In the genomic region with DNA sequence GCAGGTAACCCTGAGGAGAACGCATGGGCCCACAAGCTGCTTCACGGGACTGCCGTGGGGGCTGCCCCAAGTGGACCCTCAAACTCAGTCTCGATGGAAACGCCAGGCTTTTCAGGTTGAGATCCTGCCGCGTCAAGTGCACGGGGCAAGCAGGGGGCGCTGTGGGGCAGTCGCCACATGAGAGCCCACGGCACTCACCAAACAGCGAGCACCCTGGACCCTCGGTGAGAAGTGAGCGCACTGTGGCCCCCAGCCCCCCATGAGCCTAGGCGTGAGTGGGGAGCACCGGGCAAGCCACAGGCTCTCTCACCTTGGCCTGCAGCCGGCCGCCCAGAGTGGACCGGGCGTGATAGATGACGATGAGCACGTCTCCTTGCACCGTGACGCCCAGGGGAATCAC, we compare ENCODE assay signal across 13 cellular contexts. TPM values are rescaled to one million over a fixed set of nuclear protein-coding genes. Genes with fewer than 3 reads are reported as not detected.
DNase-seq lines count a peak whose midpoint lies in the region; ATAC-seq and TF ChIP-seq lines count a peak whose summit lies in the region.
"Had no signal": no experiment of that assay in that cellular context is flagged by ENCODE, and none has a peak within 500 bp of the region (broad histone marks: within the 10 kb centered on the region; RNA-seq: fewer than 3 reads in every experiment).

No MANE protein-coding gene starts in this region.

- no peak overlapping the region for H2AFZ ChIP-seq in PC-3 (ENCODE audit: low read length)

- no peak for DNase-seq in activated naive CD4-positive, alpha-beta T cell treated with anti-CD3 and anti-CD28 coated beads, Interleukin-2, amount 50 U/mL, for 72 hours (ENCODE audit: low spot score in 2 of 2)
- DNase-seq in activated naive CD4-positive, alpha-beta T cell treated with Interleukin-2 at 50 U/mL for 16 hours = no peak
- DNase-seq in PC-3 (no peak), fibroblast of mammary gland (ENCODE audit: low read depth) (no peak), type B pancreatic cell (ENCODE audit: extremely low spot score, unreplicated experiment) (no peak), T-helper 17 cell (no peak), NCI-H526 (lab: John Stamatoyannopoulos, UW) (no peak)
- DNase-seq: MG63; NCI-H526 treated with DMSO at 0.1 percent for 48 hours; ovary; stimulated activated CD4-positive, alpha-beta T cell treated with anti-CD3 and anti-CD28 coated beads, Interleukin-4, amount 100 ng/mL, for 1 hour had no signal

- TF ChIP-seq CTCF in PC-3 (conservative IDR thresholded peaks at IDR 0.05; ENCODE audit: low read depth, low read length) (peak; percentile 30; the same call in 1 of the 2 replicates), fibroblast of mammary gland (conservative IDR thresholded peaks at IDR 0.05; ENCODE audit: control insufficient read depth, insufficient read depth, low read depth, low read length) (peak; percentile 7), type B pancreatic cell (conservative IDR thresholded peaks at IDR 0.05) (peak; percentile 52)

- intact Hi-C loops in PC-3 (cut with micrococcal nuclease) = no loop called here

- H3K27ac Mint-ChIP-seq in activated naive CD4-positive, alpha-beta T cell treated with anti-CD3 and anti-CD28 coated beads, Interleukin-2, amount 50 U/mL, for 72 hours = peak overlapping the region; percentile 35 to 83
- no peak overlapping the region for H3K27ac Mint-ChIP-seq in type B pancreatic cell
- H3K27ac Mint-ChIP-seq in T-helper 17 cell = no peak overlapping the region

- H3K4me1 Mint-ChIP-seq in type B pancreatic cell (ENCODE audit: unreplicated experiment) (no peaks in the 10 kb centered on the region), T-helper 17 cell (peaks cover 41% of the 10 kb centered on the region)

- H3K27ac ChIP-seq in PC-3 (ENCODE audit: low read length) = no peak overlapping the region
- H3K27ac ChIP-seq: ovary had no signal

- H3K9me3 Mint-ChIP-seq in activated naive CD4-positive, alpha-beta T cell treated with anti-CD3 and anti-CD28 coated beads, Interleukin-2, amount 50 U/mL, for 72 hours = no peaks in the 10 kb centered on the region
- no peaks in the 10 kb centered on the region for H3K9me3 Mint-ChIP-seq in type B pancreatic cell

- no peaks in the 10 kb centered on the region for H3K36me3 ChIP-seq in PC-3 (ENCODE audit: low read depth, low read length)
- H3K36me3 ChIP-seq: ovary had no signal

- no peak overlapping the region for H3K9ac ChIP-seq in PC-3 (ENCODE audit: low read length)

- POLR2A ChIA-PET in PC-3 (lab: Charles Lee; ENCODE audit: unreplicated experiment) = no interaction called here

- H3K9me2 ChIP-seq in PC-3 (replicated peaks; ENCODE audit: low read length) = no peaks in the 10 kb centered on the region

- no peaks in the 10 kb centered on the region for H3K27me3 ChIP-seq in PC-3 (ENCODE audit: low read length)
- H3K27me3 ChIP-seq: MG63, ovary had no signal

- no TSS peak for BruUV-seq in PC-3 (replicated peaks; lab: Mats Ljungman, UMichigan)

- H3K79me2 ChIP-seq in PC-3 (ENCODE audit: low read length) = no peaks in the 10 kb centered on the region

- no peak for ATAC-seq in activated naive CD4-positive, alpha-beta T cell treated with anti-CD3 and anti-CD28 coated beads, Interleukin-2, amount 50 U/mL, for 72 hours
- ATAC-seq in PC-3 (no peak), T-helper 17 cell (no peak), GM21528 (IDR thresholded peaks at IDR 0.05; ENCODE audit: low FRiP score, unreplicated experiment) (no peak)
- ATAC-seq: esophagus mucosa had no signal

- H3K9me3 ChIP-seq in PC-3 (ENCODE audit: low read length) = no peaks in the 10 kb centered on the region
- no peaks in the 10 kb centered on the region for H3K9me3 ChIP-seq in T-helper 17 cell (ENCODE audit: control insufficient read depth, low read length, poor library complexity, severe bottlenecking)
- H3K9me3 ChIP-seq: MG63, ovary had no signal

- peaks cover 24 to 29% of the 10 kb centered on the region in 2 donors for H3K36me3 Mint-ChIP-seq in activated naive CD4-positive, alpha-beta T cell treated with anti-CD3 and anti-CD28 coated beads, Interleukin-2, amount 50 U/mL, for 72 hours
- H3K36me3 Mint-ChIP-seq in type B pancreatic cell (peaks cover 13% of the 10 kb centered on the region), T-helper 17 cell (ENCODE audit: low read depth) (peaks cover 14% of the 10 kb centered on the region)

- H3K4me2 ChIP-seq in PC-3 (ENCODE audit: low read length) = no peak overlapping the region

- no peaks in the 10 kb centered on the region for H4K20me1 ChIP-seq in PC-3 (ENCODE audit: low read length)

- H3K4me3 ChIP-seq in PC-3 (ENCODE audit: low read length) (no peak overlapping the region), fibroblast of mammary gland (ENCODE audit: control insufficient read depth, low read depth, low read length) (no peak overlapping the region)
- H3K4me3 ChIP-seq: MG63, ovary had no signal

- H3K27me3 Mint-ChIP-seq in type B pancreatic cell (no peaks in the 10 kb centered on the region), T-helper 17 cell (no peaks in the 10 kb centered on the region)

- no peak overlapping the region for H3K4me3 Mint-ChIP-seq in type B pancreatic cell
- H3K4me3 Mint-ChIP-seq in T-helper 17 cell = no peak overlapping the region

- no peaks in the 10 kb centered on the region for H3F3A ChIP-seq in PC-3 (ENCODE audit: low read length, unreplicated experiment)

- CTCF ChIA-PET in PC-3 (lab: Charles Lee) = no interaction called here

- no peaks in the 10 kb centered on the region for H3K4me1 ChIP-seq in PC-3 (ENCODE audit: insufficient read depth, low read length)

RNA-seq across cellular contexts. Expression of a gene that starts 50.9 kb away (rescaled TPM):
- total RNA-seq in activated naive CD4-positive, alpha-beta T cell treated with anti-CD3 and anti-CD28 coated beads, Interleukin-2, amount 50 U/mL, for 72 hours = 1 to 10 TPM in 1 of 2 donors, under 1 TPM in 1; 0.11 to 1.9 TPM
- total RNA-seq in PC-3 (2014; rRNA removed) (0.87 and 2.6 TPM in 2 replicates), type B pancreatic cell (ENCODE audit: low replicate concordance) (3.7 and 5.6 TPM in 2 replicates), T-helper 17 cell (1 to 10 TPM; 3.1 to 3.7 TPM)

RNA-seq across cellular contexts. Expression of a gene that starts 55.3 kb away (rescaled TPM):
- total RNA-seq in activated naive CD4-positive, alpha-beta T cell treated with anti-CD3 and anti-CD28 coated beads, Interleukin-2, amount 50 U/mL, for 72 hours = 100 to 1,000 TPM; 124 to 171 TPM
- total RNA-seq in PC-3 (2014; rRNA removed) (117 and 175 TPM in 2 replicates), type B pancreatic cell (ENCODE audit: low replicate concordance) (97.1 and 115 TPM in 2 replicates), T-helper 17 cell (100 to 1,000 TPM; 192 to 215 TPM)

RNA-seq across cellular contexts. Expression of a gene that starts 55.5 kb away (rescaled TPM):
- total RNA-seq in activated naive CD4-positive, alpha-beta T cell treated with anti-CD3 and anti-CD28 coated beads, Interleukin-2, amount 50 U/mL, for 72 hours = 10 to 100 TPM; 12.1 to 13.9 TPM
- total RNA-seq in PC-3 (2014; rRNA removed) = 18.5 and 25.1 TPM in 2 replicates
- 21.4 and 33.6 TPM in 2 replicates for total RNA-seq in type B pancreatic cell (ENCODE audit: low replicate concordance)
- total RNA-seq in T-helper 17 cell = 10 to 100 TPM; 36.9 to 43.6 TPM

Comparison
In these comparisons a context has a peak if more than half of its experiments do, and no peak if none do; other contexts are left out.
1. H3K27ac Mint-ChIP-seq: peak in activated naive CD4-positive, alpha-beta T cell treated with anti-CD3 and anti-CD28 coated beads, Interleukin-2, amount 50 U/mL, for 72 hours (2 of 2); none in type B pancreatic cell (single experiment) and T-helper 17 cell (single experiment).
2. Peak in every context shown above with its lines, with median percentiles within 50 percentile points of each other: CTCF ChIP-seq.